19 cellular contexts compared by ENCODE assay signal in the genomic region with DNA sequence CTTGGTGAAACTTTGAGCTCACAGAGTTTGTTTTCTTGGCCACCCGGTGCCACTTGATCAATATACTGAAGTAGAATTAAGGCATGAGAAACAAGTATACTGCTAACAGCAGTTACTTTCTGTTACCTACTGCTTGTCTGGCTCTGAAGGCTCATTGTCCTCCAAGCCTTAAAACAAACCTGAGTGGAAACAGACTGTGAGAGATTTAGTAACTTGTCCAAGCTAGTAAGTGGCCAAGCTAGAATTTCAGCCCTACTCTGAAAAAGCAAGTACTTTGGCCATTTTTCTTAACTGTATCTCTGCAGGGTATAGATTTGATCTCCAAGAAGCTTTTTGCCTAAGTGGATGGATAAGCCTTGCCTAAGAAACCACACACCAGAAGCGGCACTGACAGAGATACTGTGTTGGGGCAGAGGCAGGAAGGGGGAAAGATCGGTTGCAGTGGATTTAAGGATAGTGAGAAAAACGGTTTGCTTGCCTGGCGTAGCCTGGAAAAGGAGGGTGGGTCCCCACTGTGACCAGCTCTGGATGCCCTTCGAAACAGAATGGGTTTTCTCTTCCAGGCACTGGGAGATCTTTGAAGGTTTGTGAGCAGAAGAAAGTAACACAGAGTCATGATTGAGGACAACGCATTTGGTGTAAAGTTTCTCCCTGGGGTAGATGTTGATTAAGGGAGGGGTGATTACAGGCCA. TPM values are rescaled to one million over a fixed set of nuclear protein-coding genes. Genes with fewer than 3 reads are reported as not detected.
A peak's percentile ranks its signal among the peaks of the same experiment; 100 is the strongest.
DNase-seq lines count a peak whose midpoint lies in the region; ATAC-seq and TF ChIP-seq lines count a peak whose summit lies in the region.
"Had no signal": no experiment of that assay in that cellular context is flagged by ENCODE, and none has a peak within 500 bp of the region (broad histone marks: within the 10 kb centered on the region; RNA-seq: fewer than 3 reads in every experiment).

No MANE protein-coding gene starts in this region.

- BruUV-seq in MCF 10A (replicated peaks; lab: Mats Ljungman, UMichigan): no TSS peak

- no peaks in the 10 kb centered on the region for H3K27me3 Mint-ChIP-seq in MCF 10A (ENCODE audit: insufficient read depth, unreplicated experiment)
- H3K27me3 Mint-ChIP-seq in WTC11 (ENCODE audit: low read depth): peaks cover 16% of the 10 kb centered on the region
- peaks cover 12% of the 10 kb centered on the region for H3K27me3 Mint-ChIP-seq in glutamatergic neuron (ENCODE audit: unreplicated experiment)

- H3K36me3 ChIP-seq in breast epithelium (no peaks in the 10 kb centered on the region), thymus (ENCODE audit: control insufficient read depth, insufficient read depth) (no peaks in the 10 kb centered on the region)
- H3K36me3 ChIP-seq: ovary, suprapubic skin had no signal

- H3K4me1 ChIP-seq in breast epithelium (no peaks in the 10 kb centered on the region), thymus (ENCODE audit: control insufficient read depth, insufficient read depth, low read length) (no peaks in the 10 kb centered on the region)

- H3K27ac Mint-ChIP-seq in MCF 10A (ENCODE audit: low read depth, unreplicated experiment) (no peak overlapping the region), WTC11 (no peak overlapping the region), glutamatergic neuron (ENCODE audit: unreplicated experiment) (peak overlapping the region; percentile 55)

- TF ChIP-seq CTCF in MCF 10A (IDR thresholded peaks at IDR 0.05; ENCODE audit: unreplicated experiment): no peak
- no peak for TF ChIP-seq CTCF in breast epithelium (IDR thresholded peaks at IDR 0.05)
- no peak for TF ChIP-seq CTCF in WTC11 (IDR thresholded peaks at IDR 0.05)
- no peak for TF ChIP-seq CTCF in glutamatergic neuron (IDR thresholded peaks at IDR 0.05; ENCODE audit: partially characterized antibody, unreplicated experiment)

- ATAC-seq in WTC11: no peak
- no peak for ATAC-seq in GM18858 (IDR thresholded peaks at IDR 0.05; ENCODE audit: unreplicated experiment)

- peaks cover 17% of the 10 kb centered on the region for H3K4me1 Mint-ChIP-seq in MCF 10A (ENCODE audit: insufficient read depth, unreplicated experiment)
- H3K4me1 Mint-ChIP-seq in WTC11: peaks cover 16% of the 10 kb centered on the region
- peaks cover 17% of the 10 kb centered on the region for H3K4me1 Mint-ChIP-seq in glutamatergic neuron (ENCODE audit: low read depth, unreplicated experiment)

- CTCF ChIA-PET in MCF 10A (lab: Yijun Ruan, JAX): interaction anchor here (0.6 to 1.1 kb wide), 2 partner anchors 59 to 1358 kb away, joined by 3 read pairs; no protein-coding TSS in a partner anchor
- CTCF ChIA-PET in WTC11 (lab: Charles Lee): interaction anchor here (1.5 kb wide), 1 partner anchor 73 kb away, joined by 5 read pairs; no protein-coding TSS in a partner anchor

- DNase-seq in MCF 10A (ENCODE audit: unreplicated experiment) (no peak), breast epithelium (ENCODE audit: low spot score in 2 of 2) (no peak), WTC11 (ENCODE audit: low spot score) (no peak), glutamatergic neuron (no peak), NCI-H1694 (lab: John Stamatoyannopoulos, UW) (no peak), DMS79 (lab: John Stamatoyannopoulos, UW) (no peak)
- DNase-seq: activated CD4-positive, alpha-beta T cell treated with anti-CD3 and anti-CD28 coated beads for 4 hours; activated naive CD4-positive, alpha-beta T cell; cerebellar nuclear complex; mesenchymal stem cell; NCI-H1694 treated with DMSO at 0.1 percent for 48 hours; NCI-H524; ovary; SW 1271 had no signal

- 95% methylated on average over 7 of the region's 7 CpGs for WGBS in thymus

- H3K9me3 ChIP-seq in breast epithelium: no peaks in the 10 kb centered on the region
- no peaks in the 10 kb centered on the region for H3K9me3 ChIP-seq in thymus (ENCODE audit: control insufficient read depth)
- H3K9me3 ChIP-seq: ovary, suprapubic skin had no signal

- intact Hi-C loops in MCF 10A (cut with micrococcal nuclease): no loop called here
- intact Hi-C loops in breast epithelium (cut with DNase I; ENCODE audit: low total_unique reads): no loop called here

- TF ChIP-seq POLR2A in breast epithelium (IDR thresholded peaks at IDR 0.05): no peak

- H3K4me3 Mint-ChIP-seq in MCF 10A (ENCODE audit: unreplicated experiment): peak overlapping the region; percentile 89
- H3K4me3 Mint-ChIP-seq in WTC11: peak overlapping the region; percentile 74
- H3K4me3 Mint-ChIP-seq in glutamatergic neuron (ENCODE audit: unreplicated experiment): peak overlapping the region; percentile 90

- POLR2A ChIA-PET in MCF 10A (lab: Yijun Ruan, JAX): interaction anchor here (0.6 to 3.8 kb wide), 5 partner anchors 90 to 608 kb away, joined by 3 to 14 read pairs (median 8); partner anchors contain the start of genes MTFR1L, RSRP1 and TMEM50A
- POLR2A ChIA-PET in WTC11 (lab: Charles Lee): interaction anchor here (0.6 kb wide), 1 partner anchor 63 kb away, joined by 4 read pairs; no protein-coding TSS in a partner anchor

- H3K9me3 Mint-ChIP-seq in MCF 10A (ENCODE audit: unreplicated experiment) (no peaks in the 10 kb centered on the region), WTC11 (no peaks in the 10 kb centered on the region), glutamatergic neuron (ENCODE audit: unreplicated experiment) (peaks cover 12% of the 10 kb centered on the region)

- H3K27me3 ChIP-seq in breast epithelium (no peaks in the 10 kb centered on the region), thymus (ENCODE audit: control insufficient read depth, insufficient read depth) (no peaks in the 10 kb centered on the region)
- H3K27me3 ChIP-seq: ovary, suprapubic skin had no signal

- no peak overlapping the region for H3K4me3 ChIP-seq in breast epithelium
- no peak overlapping the region for H3K4me3 ChIP-seq in thymus (ENCODE audit: low read length)
- H3K4me3 ChIP-seq: ovary had no signal

- H3K36me3 Mint-ChIP-seq in MCF 10A (ENCODE audit: insufficient read depth, unreplicated experiment) (no peaks in the 10 kb centered on the region), WTC11 (no peaks in the 10 kb centered on the region), glutamatergic neuron (ENCODE audit: unreplicated experiment) (no peaks in the 10 kb centered on the region)

- H3K27ac ChIP-seq in breast epithelium: no peak overlapping the region
- peak overlapping the region; percentile 38 for H3K27ac ChIP-seq in thymus (ENCODE audit: low read depth)
- H3K27ac ChIP-seq: KMS-11, ovary, suprapubic skin had no signal

TF ChIP-seq in WTC11, 78 proteins besides CTCF, POLR2A, EP300 and RAD21:
- TF ChIP-seq, protein P1, sequence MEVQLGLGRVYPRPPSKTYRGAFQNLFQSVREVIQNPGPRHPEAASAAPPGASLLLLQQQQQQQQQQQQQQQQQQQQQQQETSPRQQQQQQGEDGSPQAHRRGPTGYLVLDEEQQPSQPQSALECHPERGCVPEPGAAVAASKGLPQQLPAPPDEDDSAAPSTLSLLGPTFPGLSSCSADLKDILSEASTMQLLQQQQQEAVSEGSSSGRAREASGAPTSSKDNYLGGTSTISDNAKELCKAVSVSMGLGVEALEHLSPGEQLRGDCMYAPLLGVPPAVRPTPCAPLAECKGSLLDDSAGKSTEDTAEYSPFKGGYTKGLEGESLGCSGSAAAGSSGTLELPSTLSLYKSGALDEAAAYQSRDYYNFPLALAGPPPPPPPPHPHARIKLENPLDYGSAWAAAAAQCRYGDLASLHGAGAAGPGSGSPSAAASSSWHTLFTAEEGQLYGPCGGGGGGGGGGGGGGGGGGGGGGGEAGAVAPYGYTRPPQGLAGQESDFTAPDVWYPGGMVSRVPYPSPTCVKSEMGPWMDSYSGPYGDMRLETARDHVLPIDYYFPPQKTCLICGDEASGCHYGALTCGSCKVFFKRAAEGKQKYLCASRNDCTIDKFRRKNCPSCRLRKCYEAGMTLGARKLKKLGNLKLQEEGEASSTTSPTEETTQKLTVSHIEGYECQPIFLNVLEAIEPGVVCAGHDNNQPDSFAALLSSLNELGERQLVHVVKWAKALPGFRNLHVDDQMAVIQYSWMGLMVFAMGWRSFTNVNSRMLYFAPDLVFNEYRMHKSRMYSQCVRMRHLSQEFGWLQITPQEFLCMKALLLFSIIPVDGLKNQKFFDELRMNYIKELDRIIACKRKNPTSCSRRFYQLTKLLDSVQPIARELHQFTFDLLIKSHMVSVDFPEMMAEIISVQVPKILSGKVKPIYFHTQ (CRISPR knock-in tag; IDR thresholded peaks at IDR 0.05): no peak
- TF ChIP-seq MLX (CRISPR knock-in tag; IDR thresholded peaks at IDR 0.05) (no peak), JAZF1 (CRISPR knock-in tag; IDR thresholded peaks at IDR 0.05) (no peak), JUN (CRISPR knock-in tag; IDR thresholded peaks at IDR 0.05) (no peak), FOXP1 (CRISPR knock-in tag; IDR thresholded peaks at IDR 0.05; ENCODE audit: borderline replicate concordance) (no peak), ZNF263 (CRISPR knock-in tag; IDR thresholded peaks at IDR 0.05; ENCODE audit: low read depth) (no peak)

RNA-seq across cellular contexts. Expression of gene MACO1, which starts 2.1 kb away (rescaled TPM):
- total RNA-seq in MCF 10A (2022): 17.4 and 19.3 TPM in 2 replicates
- total RNA-seq in breast epithelium: 10 to 100 TPM; 15.0 to 24.0 (median 17.7) TPM
- 9.0 to 9.5 TPM (median 9.0 TPM) in 3 replicates for total RNA-seq in WTC11 (2021)
- total RNA-seq in glutamatergic neuron (ENCODE audit: unreplicated experiment): 85.4 TPM
- polyA plus RNA-seq in thymus: 17.3 TPM

RNA-seq across cellular contexts. Expression of gene RHCE, which starts 8.0 kb away (rescaled TPM):
- total RNA-seq in MCF 10A (2022): 0.42 and 0.61 TPM in 2 replicates
- under 1 TPM in 2 of 3 donors, not detected in 1; 0.32 to 0.66 TPM for total RNA-seq in breast epithelium
- 0.24 to 0.27 TPM in 2 of 3 replicates, not detected in the other for total RNA-seq in WTC11 (2021)
- total RNA-seq in glutamatergic neuron (ENCODE audit: unreplicated experiment): 1.2 TPM
- 0.59 TPM for polyA plus RNA-seq in thymus
- total RNA-seq: endothelial cell of umbilical vein had no signal
